Comparison of ENCODE assay signal across 9 cellular contexts in genomic region chr6:33668914-33669313, GRCh38. TPM values are rescaled to one million over a fixed set of nuclear protein-coding genes. Genes with fewer than 3 reads are reported as not detected.
A peak's percentile ranks its signal among the peaks of the same experiment; 100 is the strongest.
DNase-seq lines count a peak whose midpoint lies in the region; ATAC-seq, FAIRE-seq and TF ChIP-seq lines count a peak whose summit lies in the region.
"Had no signal": no experiment of that assay in that cellular context is flagged by ENCODE, and none has a peak within 500 bp of the region (broad histone marks: within the 10 kb centered on the region; RNA-seq: fewer than 3 reads in every experiment).

No MANE protein-coding gene starts in this region.

- no peak overlapping the region for H3K4me2 ChIP-seq in A549

- DNase-seq in A549 (ENCODE audit: low read depth in 1 of 2, low spot score in 1 of 2) (peak; percentile 48 to 78), NCI-H510A treated with DMSO at 0.1 percent for 48 hours (lab: John Stamatoyannopoulos, UW) (peak; percentile 47), activated T-helper 1 cell treated with Interleukin-2 at 50 U/mL for 16 hours (ENCODE audit: low read depth) (peak; percentile 59), mucosa of gallbladder (ENCODE audit: low spot score) (peak; percentile 50), NCI-H1417 treated with DMSO at 0.1 percent for 48 hours (lab: John Stamatoyannopoulos, UW) (no peak), progenitor cell of endocrine pancreas (ENCODE audit: low spot score, unreplicated experiment) (no peak), NCI-H2029 treated with DMSO at 0.1 percent for 48 hours (lab: John Stamatoyannopoulos, UW) (no peak), NCI-H2107 (lab: John Stamatoyannopoulos, UW) (no peak)

- no peaks in the 10 kb centered on the region for H3K9me3 ChIP-seq in A549

- no peak overlapping the region for H3K4me3 ChIP-seq in A549

- no peak for FAIRE-seq in A549 (lab: Jason Lieb, UNC)
- FAIRE-seq: endometrium had no signal

- H3K4me1 ChIP-seq in A549 = peaks cover 40% of the 10 kb centered on the region

- H3K4me1 Mint-ChIP-seq in progenitor cell of endocrine pancreas (ENCODE audit: low read depth) = no peaks in the 10 kb centered on the region

- TF ChIP-seq RAD21 in A549 (conservative IDR thresholded peaks at IDR 0.05 in 1 of 2, IDR thresholded peaks at IDR 0.05 in 1 of 2) = no peak

- H3K4me3 Mint-ChIP-seq in progenitor cell of endocrine pancreas (ENCODE audit: low read depth) = no peak overlapping the region

- no peaks in the 10 kb centered on the region for H3K36me3 Mint-ChIP-seq in progenitor cell of endocrine pancreas (ENCODE audit: insufficient read depth)

- H3K9me3 Mint-ChIP-seq in progenitor cell of endocrine pancreas (ENCODE audit: low read depth) = no peaks in the 10 kb centered on the region

- ATAC-seq in A549 = peak; percentile 7 to 40; a peak in 5 of 6 replicates

- POLR2A ChIA-PET in A549 (lab: Yijun Ruan, JAX) = no interaction called here

- TF ChIP-seq CTCF in A549 (IDR thresholded peaks at IDR 0.05) (no peak), progenitor cell of endocrine pancreas (IDR thresholded peaks at IDR 0.05; ENCODE audit: unreplicated experiment) (no peak)

- WGBS in A549 (ENCODE audit: missing lambda C conversion rate) = 33% methylated on average over 3 of the region's 17 CpGs

- no peak for TF ChIP-seq EP300 in A549 (IDR thresholded peaks at IDR 0.05)

- CTCF ChIA-PET in A549 (lab: Yijun Ruan, JAX) = interaction anchor here (0.6 to 7.6 kb wide), 3 partner anchors 32 to 82 kb away, joined by 3 to 87 read pairs (median 3); no protein-coding TSS in a partner anchor

- H3K27ac Mint-ChIP-seq in progenitor cell of endocrine pancreas = no peak overlapping the region

- no peak for TF ChIP-seq POLR2A in A549 (IDR thresholded peaks at IDR 0.05; ENCODE audit: low read length)

- H3K27me3 Mint-ChIP-seq in progenitor cell of endocrine pancreas = no peaks in the 10 kb centered on the region

- peak overlapping the region; percentile 32 to 71; a peak in 4 of 6 replicates for H3K27ac ChIP-seq in A549

TF ChIP-seq in A549, 52 proteins besides CTCF, POLR2A, EP300 and RAD21:
- TF ChIP-seq EHF (CRISPR knock-in tag; IDR thresholded peaks at IDR 0.05) (no peak), MAX (IDR thresholded peaks at IDR 0.05) (0 out of 2 replicates have a peak, but pooled peaks have one; percentile 14), ATOH8 (CRISPR knock-in tag; IDR thresholded peaks at IDR 0.05; ENCODE audit: low read depth) (no peak), BCL3 (IDR thresholded peaks at IDR 0.05) (no peak), JUNB (IDR thresholded peaks at IDR 0.05) (no peak), ELK1 (IDR thresholded peaks at IDR 0.05; ENCODE audit: low read depth, low read length) (no peak), HES2 (IDR thresholded peaks at IDR 0.05) (no peak), SMC3 (IDR thresholded peaks at IDR 0.05) (no peak), JUN (IDR thresholded peaks at IDR 0.05) (no peak), FOSL2 (IDR thresholded peaks at IDR 0.05) (no peak), FOSL2 (CRISPR knock-in tag; IDR thresholded peaks at IDR 0.05) (no peak), REST (IDR thresholded peaks at IDR 0.05) (no peak), MAZ (IDR thresholded peaks at IDR 0.05; ENCODE audit: borderline replicate concordance, low read depth, low read length) (no peak), ZFP36 (IDR thresholded peaks at IDR 0.05; ENCODE audit: borderline replicate concordance, partially characterized antibody) (no peak), NR3C1 (IDR thresholded peaks at IDR 0.05) (no peak), USF2 (IDR thresholded peaks at IDR 0.05) (0 out of 2 replicates have a peak, but pooled peaks have one; percentile 9), GATA3 (IDR thresholded peaks at IDR 0.05; ENCODE audit: borderline replicate concordance) (no peak)
TF ChIP-seq in A549: peak in this region for 2.

RNA-seq across cellular contexts. Expression of gene UQCC2, which starts 42.6 kb away (rescaled TPM):
- polyA plus RNA-seq in A549 (2011; rRNA removed) = 65.5 and 90.8 TPM in 2 replicates
- polyA plus RNA-seq in A549 (2012; cell fraction: cytosol; rRNA removed) = 46.0 and 46.7 TPM in 2 replicates
- polyA plus RNA-seq in A549 (2012; cell fraction: nucleus; rRNA removed) = 22.9 and 25.5 TPM in 2 replicates
- 78.2 to 82.0 TPM (median 81.4 TPM) in 3 replicates for polyA plus RNA-seq in A549 (2017; fragmentation: RNase III; extraction: RNeasy Plus Mini Kit Qiagen cat#74134 plus additional on column Dnase treatment)
- 12.9 and 17.1 TPM in 2 replicates for polyA minus RNA-seq in A549 (2011; rRNA and poly(A)+ RNA removed)
- total RNA-seq in mucosa of gallbladder = 44.3 TPM
- 97.2 and 99.4 TPM in 2 replicates for total RNA-seq in progenitor cell of endocrine pancreas

RNA-seq across cellular contexts. Expression of gene ITPR3, which starts 47.8 kb away (rescaled TPM):
- 17.6 and 19.1 TPM in 2 replicates for polyA plus RNA-seq in A549 (2011; rRNA removed)
- polyA plus RNA-seq in A549 (2012; cell fraction: cytosol; rRNA removed) = 25.0 and 29.1 TPM in 2 replicates
- 77.0 and 104 TPM in 2 replicates for polyA plus RNA-seq in A549 (2012; cell fraction: nucleus; rRNA removed)
- 19.0 to 20.8 TPM (median 20.7 TPM) in 3 replicates for polyA plus RNA-seq in A549 (2017; fragmentation: RNase III; extraction: RNeasy Plus Mini Kit Qiagen cat#74134 plus additional on column Dnase treatment)
- 29.3 and 39.6 TPM in 2 replicates for polyA minus RNA-seq in A549 (2011; rRNA and poly(A)+ RNA removed)
- total RNA-seq in mucosa of gallbladder = 104 TPM
- 28.3 and 30.4 TPM in 2 replicates for total RNA-seq in progenitor cell of endocrine pancreas

Comparison
In these comparisons a context has a peak if more than half of its experiments do, and no peak if none do; other contexts are left out.
1. DNase-seq: peak in A549 (2 of 2), NCI-H510A treated with DMSO at 0.1 percent for 48 hours (single experiment), activated T-helper 1 cell treated with Interleukin-2 at 50 U/mL for 16 hours (single experiment) and mucosa of gallbladder (single experiment); none in NCI-H1417 treated with DMSO at 0.1 percent for 48 hours (single experiment), progenitor cell of endocrine pancreas (single experiment), NCI-H2029 treated with DMSO at 0.1 percent for 48 hours (single experiment) and NCI-H2107 (single experiment).